1 cellular context compared by ENCODE assay signal in genomic region chr1:64356636-64357256, GRCh38.
TF ChIP-seq lines count a peak whose summit lies in the region.

No MANE protein-coding gene starts in this region.

TF ChIP-seq in H1, 55 proteins besides CTCF, POLR2A, EP300 and RAD21:
- TF ChIP-seq SP2 (IDR thresholded peaks at IDR 0.05; ENCODE audit: low read length) (no peak), SRF (IDR thresholded peaks at IDR 0.05; ENCODE audit: low read depth, low read length) (no peak), E2F6 (IDR thresholded peaks at IDR 0.05) (no peak), KDM1A (IDR thresholded peaks at IDR 0.05; ENCODE audit: borderline replicate concordance, low read length) (no peak), SP4 (IDR thresholded peaks at IDR 0.05; ENCODE audit: low read length) (no peak), SP1 (IDR thresholded peaks at IDR 0.05; ENCODE audit: low read depth, low read length) (no peak), YY1 (IDR thresholded peaks at IDR 0.05; ENCODE audit: low read depth, low read length) (no peak), TEAD4 (IDR thresholded peaks at IDR 0.05; ENCODE audit: low read depth, low read length) (no peak), NANOG (IDR thresholded peaks at IDR 0.05; ENCODE audit: insufficient read depth, low read depth, low read length, poor library complexity, severe bottlenecking) (no peak), GABPA (IDR thresholded peaks at IDR 0.05; ENCODE audit: borderline replicate concordance, insufficient read depth, low read length) (no peak), ASH2L (IDR thresholded peaks at IDR 0.05; ENCODE audit: low read length) (no peak), HDAC6 (IDR thresholded peaks at IDR 0.05; ENCODE audit: low read depth, low read length) (no peak)
TF ChIP-seq in H1: peak in this region for 0.
